In the genomic region with DNA sequence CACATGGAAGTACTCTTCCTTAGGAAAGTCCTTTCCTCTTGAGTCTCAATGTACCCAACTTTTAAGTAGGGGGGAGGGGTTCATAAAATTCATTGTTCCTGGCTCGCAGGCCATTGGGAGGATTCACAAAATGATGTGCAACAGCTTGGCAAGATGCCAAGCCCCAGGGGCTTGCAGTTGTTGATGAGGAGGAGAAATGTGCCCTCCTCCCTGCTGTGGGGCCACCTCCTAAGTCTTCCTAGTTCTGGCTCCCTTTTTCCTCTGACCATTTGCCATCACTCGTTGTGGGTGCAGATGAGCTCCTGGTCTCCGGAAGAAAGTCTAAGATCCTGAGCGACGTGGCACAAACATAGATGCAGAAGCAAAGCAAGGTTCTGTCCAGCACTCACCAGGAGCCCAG, we compare ENCODE assay signal across 21 cellular contexts.
"Had no signal": no experiment of that assay in that cellular context is flagged by ENCODE, and none has a peak within 500 bp of the region (broad histone marks: within the 10 kb centered on the region; RNA-seq: fewer than 3 reads in every experiment).

No MANE protein-coding gene starts in this region.

- H3K4me2 ChIP-seq: neural progenitor cell had no signal

- ATAC-seq: effector memory CD8-positive, alpha-beta T cell; gastrocnemius medialis; left cardiac atrium; left lung; natural killer cell treated with Interleukin-12 subunit alpha and Interleukin-12 subunit beta and Interleukin-15 and Interleukin-18, amount 100 ng/mL, for 72 hours; right cardiac atrium; stimulated activated memory B cell treated with anti-CD40 and anti-IgM and Interleukin-4, amounts not matched to agents 10 μg/mL and 1 μg/mL and 100 μg/mL, for 72 hours had no signal

- DNase-seq: cerebellar nuclear complex; cortex of kidney; effector memory CD8-positive, alpha-beta T cell; foreskin fibroblast; gastrocnemius medialis; head of caudate nucleus; left cardiac atrium; left lung; mammary epithelial cell; right cardiac atrium; spleen; stimulated activated CD4-positive, alpha-beta T cell treated with anti-CD3 and anti-CD28 coated beads, Interleukin-4, amount 100 ng/mL, for 4 hours; upper lobe of left lung had no signal

- FAIRE-seq: urothelium cell line had no signal

- H3K27ac ChIP-seq: gastrocnemius medialis, left lung, neural progenitor cell, prostate gland, skin epidermis, spleen, thoracic aorta, tibial nerve, upper lobe of left lung had no signal

- H3K9me3 ChIP-seq: gastrocnemius medialis, prostate gland, thoracic aorta had no signal

- H2AFZ ChIP-seq: neural progenitor cell had no signal

- H3K36me3 ChIP-seq: gastrocnemius medialis, left lung, neural progenitor cell, prostate gland, spleen, thoracic aorta, tibial nerve, upper lobe of left lung had no signal

- H3K4me3 ChIP-seq: gastrocnemius medialis, left lung, neural progenitor cell, prostate gland, skin epidermis, spleen, thoracic aorta, tibial nerve, upper lobe of left lung had no signal

- H3K27me3 ChIP-seq: gastrocnemius medialis, neural progenitor cell, tibial nerve, upper lobe of left lung had no signal

- H3K4me1 ChIP-seq: gastrocnemius medialis, left lung, neural progenitor cell, prostate gland, spleen, tibial nerve, upper lobe of left lung had no signal

- H3K9ac ChIP-seq: neural progenitor cell had no signal
